13 cellular contexts compared by ENCODE assay signal in the genomic region with DNA sequence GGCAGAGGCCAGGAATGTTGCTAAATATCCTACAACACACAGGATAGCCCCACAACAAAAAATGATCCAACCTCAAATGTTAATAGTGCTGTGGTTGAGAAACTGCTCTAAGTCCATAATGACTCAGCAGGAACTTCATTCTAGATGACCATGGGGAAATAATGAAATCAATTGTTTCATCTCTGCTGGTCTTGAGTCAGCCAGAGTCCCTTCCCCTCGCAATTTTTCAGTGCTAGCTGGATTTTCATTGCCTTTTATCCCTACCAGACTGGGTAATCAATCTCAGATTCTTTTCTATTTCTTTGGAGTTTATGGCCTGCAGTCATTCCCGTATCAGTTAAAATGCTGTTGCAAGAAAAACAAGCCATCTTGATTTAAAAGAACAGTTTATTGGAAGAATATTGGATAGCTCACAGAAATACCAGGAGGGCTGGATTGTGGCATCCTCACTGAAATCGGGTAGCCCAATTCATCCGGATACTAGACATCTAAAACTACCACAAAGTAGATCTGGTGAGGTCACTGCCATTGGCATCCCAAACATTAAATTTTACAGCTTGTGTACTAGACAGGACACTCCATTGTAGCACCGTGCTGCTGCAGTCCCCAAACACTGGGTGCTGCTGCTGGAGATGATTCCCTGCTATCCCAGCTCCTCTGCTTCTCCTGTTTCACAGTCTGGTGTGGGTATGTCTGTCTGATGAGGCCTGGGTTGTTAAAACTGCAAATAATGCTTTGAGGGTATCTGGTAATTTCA. TPM values are rescaled to one million over a fixed set of nuclear protein-coding genes. Genes with fewer than 3 reads are reported as not detected.
DNase-seq lines count a peak whose midpoint lies in the region; TF ChIP-seq lines count a peak whose summit lies in the region.
"Had no signal": no experiment of that assay in that cellular context is flagged by ENCODE, and none has a peak within 500 bp of the region (broad histone marks: within the 10 kb centered on the region; RNA-seq: fewer than 3 reads in every experiment).

No MANE protein-coding gene starts in this region.

- no peak overlapping the region for H3K4me3 ChIP-seq in astrocyte of the cerebellum (ENCODE audit: low read depth, low read length)
- H3K4me3 ChIP-seq: suprapubic skin had no signal

- in situ Hi-C loops in astrocyte of the cerebellum (cut with HindIII; ENCODE audit: low sequenced_read_pairs), result loop anchor here (5.0 kb wide), 1 partner anchor 87 kb away; no protein-coding TSS in a partner anchor

- no peak overlapping the region for H3K4me3 Mint-ChIP-seq in activated naive CD4-positive, alpha-beta T cell treated with anti-CD3 and anti-CD28 coated beads for 36 hours

- peaks cover 20% of the 10 kb centered on the region for H3K27me3 Mint-ChIP-seq in activated naive CD4-positive, alpha-beta T cell treated with anti-CD3 and anti-CD28 coated beads for 36 hours (ENCODE audit: low read depth)

- H3K9me3 Mint-ChIP-seq in activated naive CD4-positive, alpha-beta T cell treated with anti-CD3 and anti-CD28 coated beads for 36 hours, result no peaks in the 10 kb centered on the region

- intact Hi-C loops in activated naive CD4-positive, alpha-beta T cell treated with anti-CD3 and anti-CD28 coated beads for 36 hours (cut with micrococcal nuclease), result loop anchor here (10.0 kb wide), 1 partner anchor 195 kb away; the partner anchor contains the start of gene PREP

- TF ChIP-seq CTCF in astrocyte of the cerebellum (IDR thresholded peaks at IDR 0.05; ENCODE audit: low read depth, low read length, missing control alignments), result no peak

- H3K36me3 Mint-ChIP-seq in activated naive CD4-positive, alpha-beta T cell treated with anti-CD3 and anti-CD28 coated beads for 36 hours (ENCODE audit: low read depth), result no peaks in the 10 kb centered on the region

- peak; percentile 70 for DNase-seq in AG20443 (ENCODE audit: low spot score)
- DNase-seq in HuH-7 (ENCODE audit: low spot score), result peak; percentile 17
- peak; percentile 49 for DNase-seq in astrocyte of the cerebellum (ENCODE audit: low read depth)
- peak; percentile 31 for DNase-seq in left kidney (ENCODE audit: low read depth, low spot score)
- no peak for DNase-seq in NCI-H187 treated with DMSO at 0.1 percent for 48 hours (lab: John Stamatoyannopoulos, UW)
- DNase-seq in activated naive CD4-positive, alpha-beta T cell treated with anti-CD3 and anti-CD28 coated beads for 36 hours, result no peak
- no peak for DNase-seq in stimulated activated CD4-positive, alpha-beta T cell treated with anti-CD3 and anti-CD28 coated beads, Interleukin-1b, Interleukin-23, amount 100 ng/mL, for 48 hours
- DNase-seq in NCI-H2227 (lab: John Stamatoyannopoulos, UW; ENCODE audit: unreplicated experiment), result no peak
- DNase-seq: Caco-2, erythroblast, NCI-H446 had no signal

- CTCF ChIA-PET in activated naive CD4-positive, alpha-beta T cell treated with anti-CD3 and anti-CD28 coated beads for 36 hours (lab: Charles Lee), result interaction anchor here (0.5 kb wide), 1 partner anchor 89 kb away, joined by 3 read pairs; no protein-coding TSS in a partner anchor

- H3K27ac Mint-ChIP-seq in activated naive CD4-positive, alpha-beta T cell treated with anti-CD3 and anti-CD28 coated beads for 36 hours, result no peak overlapping the region

- H3K4me1 Mint-ChIP-seq in activated naive CD4-positive, alpha-beta T cell treated with anti-CD3 and anti-CD28 coated beads for 36 hours (ENCODE audit: low read depth), result peaks cover 3% of the 10 kb centered on the region

RNA-seq across cellular contexts. Expression of gene POPDC3, which starts 30.3 kb away (rescaled TPM):
- not detected for total RNA-seq in activated naive CD4-positive, alpha-beta T cell treated with anti-CD3 and anti-CD28 coated beads for 36 hours
- total RNA-seq: mononuclear cell, suprapubic skin had no signal

Comparison
In these comparisons a context has a peak if more than half of its experiments do, and no peak if none do; other contexts are left out.
1. DNase-seq: peak in AG20443 (single experiment), HuH-7 (single experiment), astrocyte of the cerebellum (single experiment) and left kidney (single experiment); none in NCI-H187 treated with DMSO at 0.1 percent for 48 hours (single experiment), activated naive CD4-positive, alpha-beta T cell treated with anti-CD3 and anti-CD28 coated beads for 36 hours (single experiment), stimulated activated CD4-positive, alpha-beta T cell treated with anti-CD3 and anti-CD28 coated beads, Interleukin-1b, Interleukin-23, amount 100 ng/mL, for 48 hours (single experiment) and NCI-H2227 (single experiment).